ENCODE assay signal across 22 cellular contexts in the genomic region with DNA sequence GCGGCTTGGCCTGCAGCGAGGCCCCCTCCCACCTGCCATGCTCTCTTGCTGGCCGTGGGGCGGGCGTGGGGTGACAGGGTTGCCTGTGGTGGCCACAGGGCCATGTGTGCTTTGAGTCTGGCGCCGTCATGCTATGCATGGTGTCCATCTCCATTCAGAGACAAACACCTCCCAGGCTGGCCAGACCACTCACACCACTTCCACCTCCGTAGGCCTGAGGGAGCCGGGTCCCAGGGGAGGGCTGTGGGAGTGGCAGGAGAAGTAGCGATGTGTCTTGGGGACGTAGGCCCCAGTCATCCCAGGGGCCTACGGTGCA.
"Had no signal": no experiment of that assay in that cellular context is flagged by ENCODE, and none has a peak within 500 bp of the region (broad histone marks: within the 10 kb centered on the region; RNA-seq: fewer than 3 reads in every experiment).

No MANE protein-coding gene starts in this region.

- H3K4me3 ChIP-seq: body of pancreas, psoas muscle, testis, upper lobe of left lung had no signal

- H3K9me3 Mint-ChIP-seq: activated CD4-positive, alpha-beta memory T cell treated with anti-CD3 and anti-CD28 coated beads, Interleukin-2, amount 10 ng/mL, durations not matched to agents 7 days and 5 days; activated T-helper 17 cell treated with anti-CD3 and anti-CD28 coated beads, Interleukin-2, amount 50 U/mL, for 72 hours; neural crest cell; stimulated activated memory B cell treated with anti-CD40 and anti-IgM and Interleukin-4, amounts not matched to agents 10 μg/mL and 1 μg/mL and 100 μg/mL, for 72 hours; WTC11 had no signal

- DNase-seq: activated CD4-positive, alpha-beta memory T cell treated with anti-CD3 and anti-CD28 coated beads, Interleukin-2, amount 10 ng/mL, durations not matched to agents 7 days and 5 days; activated CD4-positive, alpha-beta T cell treated with anti-CD3 and anti-CD28 coated beads for 48 hours; activated CD8-positive, alpha-beta memory T cell treated with anti-CD3 and anti-CD28 coated beads, Interleukin-2, amount 10 ng/mL, durations not matched to agents 7 days and 5 days; activated naive CD4-positive, alpha-beta T cell; body of pancreas; central memory CD4-positive, alpha-beta T cell; foreskin keratinocyte; glutamatergic neuron; hypothalamus; islet precursor cell; psoas muscle; stimulated activated CD4-positive, alpha-beta T cell treated with anti-CD3 and anti-CD28 coated beads, Interleukin-4, amount 100 ng/mL, for 4 hours; SW 1271 had no signal

- H3K27me3 ChIP-seq: body of pancreas, foreskin keratinocyte, testis, upper lobe of left lung had no signal

- H3K27me3 Mint-ChIP-seq: activated CD4-positive, alpha-beta memory T cell treated with anti-CD3 and anti-CD28 coated beads, Interleukin-2, amount 10 ng/mL, durations not matched to agents 7 days and 5 days; activated CD8-positive, alpha-beta memory T cell treated with anti-CD3 and anti-CD28 coated beads, Interleukin-2, amount 10 ng/mL, durations not matched to agents 7 days and 5 days; activated T-helper 17 cell treated with anti-CD3 and anti-CD28 coated beads, Interleukin-2, amount 50 U/mL, for 72 hours; stimulated activated memory B cell treated with anti-CD40 and anti-IgM and Interleukin-4, amounts not matched to agents 10 μg/mL and 1 μg/mL and 100 μg/mL, for 72 hours had no signal

- FAIRE-seq: colon had no signal

- H3K27ac Mint-ChIP-seq: stimulated activated memory B cell treated with anti-CD40 and anti-IgM and Interleukin-4, amounts not matched to agents 10 μg/mL and 1 μg/mL and 100 μg/mL, for 72 hours had no signal

- H3K4me1 ChIP-seq: foreskin keratinocyte had no signal

- H3K4me3 Mint-ChIP-seq: activated CD4-positive, alpha-beta memory T cell treated with anti-CD3 and anti-CD28 coated beads, Interleukin-2, amount 10 ng/mL, durations not matched to agents 7 days and 5 days; activated CD8-positive, alpha-beta memory T cell treated with anti-CD3 and anti-CD28 coated beads, Interleukin-2, amount 10 ng/mL, durations not matched to agents 7 days and 5 days; activated T-helper 17 cell treated with anti-CD3 and anti-CD28 coated beads, Interleukin-2, amount 50 U/mL, for 72 hours; neural crest cell; stimulated activated memory B cell treated with anti-CD40 and anti-IgM and Interleukin-4, amounts not matched to agents 10 μg/mL and 1 μg/mL and 100 μg/mL, for 72 hours; WTC11 had no signal

- H3K9me3 ChIP-seq: body of pancreas, psoas muscle, testis, upper lobe of left lung had no signal

- H3K27ac ChIP-seq: body of pancreas, foreskin keratinocyte, psoas muscle, testis, upper lobe of left lung had no signal

- ATAC-seq: activated CD8-positive, alpha-beta memory T cell treated with anti-CD3 and anti-CD28 coated beads, Interleukin-2, amount 10 ng/mL, durations not matched to agents 7 days and 5 days; activated T-helper 17 cell treated with anti-CD3 and anti-CD28 coated beads, Interleukin-2, amount 50 U/mL, for 72 hours; body of pancreas; foreskin keratinocyte; left lobe of liver; psoas muscle; sciatic nerve; stimulated activated memory B cell treated with anti-CD40 and anti-IgM and Interleukin-4, amounts not matched to agents 10 μg/mL and 1 μg/mL and 100 μg/mL, for 72 hours; WTC11 had no signal
